Comparison of ENCODE assay signal across 21 cellular contexts in genomic region chr12:52253391-52254179, GRCh38. TPM values are rescaled to one million over a fixed set of nuclear protein-coding genes. Genes with fewer than 3 reads are reported as not detected.
"Had no signal": no experiment of that assay in that cellular context is flagged by ENCODE, and none has a peak within 500 bp of the region (broad histone marks: within the 10 kb centered on the region; RNA-seq: fewer than 3 reads in every experiment).

No MANE protein-coding gene starts in this region.

- H3K4me3 Mint-ChIP-seq: activated B cell treated with CpG ODN at 0.5 μM for 24 hours; activated T-helper 17 cell treated with anti-CD3 and anti-CD28 coated beads, Interleukin-2, amount 50 U/mL, for 72 hours; brain; central memory CD8-positive, alpha-beta T cell had no signal

- H3K27ac ChIP-seq: coronary artery, tibial artery had no signal

- H3K9me3 Mint-ChIP-seq: activated B cell treated with CpG ODN at 0.5 μM for 24 hours; activated T-helper 17 cell treated with anti-CD3 and anti-CD28 coated beads, Interleukin-2, amount 50 U/mL, for 72 hours; central memory CD8-positive, alpha-beta T cell; nephron progenitor cell had no signal

- H3K9me3 ChIP-seq: tibial artery had no signal

- H3K27ac Mint-ChIP-seq: activated B cell treated with CpG ODN at 0.5 μM for 24 hours; activated T-helper 17 cell treated with anti-CD3 and anti-CD28 coated beads, Interleukin-2, amount 50 U/mL, for 72 hours; brain; nephron progenitor cell; progenitor cell of endocrine pancreas had no signal

- DNase-seq: activated B cell treated with CpG ODN at 0.5 μM for 24 hours; activated CD4-positive, alpha-beta T cell treated with anti-CD3 and anti-CD28 coated beads for 48 hours; activated naive CD4-positive, alpha-beta T cell; activated T-cell treated with anti-CD3 and anti-CD28 coated beads for 4 hours; anterior cingulate cortex; hypothalamus; islet precursor cell; nephron progenitor cell; occipital lobe; stimulated activated naive CD8-positive, alpha-beta T cell treated with anti-CD3 and anti-CD28 coated beads, Interleukin-15, Interleukin-2, amounts not matched to agents 100 U/mL and 50 U/mL, for 24 hours; substantia nigra had no signal

- H3K4me3 ChIP-seq: coronary artery, tibial artery had no signal

- H3K36me3 Mint-ChIP-seq: brain had no signal

- H3K4me1 Mint-ChIP-seq: activated B cell treated with CpG ODN at 0.5 μM for 24 hours had no signal

- H3K36me3 ChIP-seq: tibial artery had no signal

- ATAC-seq: activated T-helper 17 cell treated with anti-CD3 and anti-CD28 coated beads, Interleukin-2, amount 50 U/mL, for 72 hours; stimulated activated naive CD8-positive, alpha-beta T cell treated with anti-CD3 and anti-CD28 coated beads, Interleukin-15, Interleukin-2, amounts not matched to agents 100 U/mL and 50 U/mL, for 24 hours had no signal

RNA-seq across cellular contexts. Expression of gene KRT7, which starts 20.5 kb away (rescaled TPM):
- total RNA-seq: frontal cortex, occipital lobe, skeletal muscle tissue had no signal

RNA-seq across cellular contexts. Expression of gene KRT86, which starts 20.9 kb away (rescaled TPM):
- total RNA-seq: activated B cell treated with CpG ODN at 0.5 μM for 24 hours, lung microvascular endothelial cell, progenitor cell of endocrine pancreas, urinary bladder had no signal

RNA-seq across cellular contexts. Expression of gene KRT81, which starts 37.7 kb away (rescaled TPM):
- total RNA-seq: activated B cell treated with CpG ODN at 0.5 μM for 24 hours; activated T-helper 17 cell treated with anti-CD3 and anti-CD28 coated beads, Interleukin-2, amount 50 U/mL, for 72 hours; frontal cortex; lung microvascular endothelial cell; occipital lobe; progenitor cell of endocrine pancreas; skeletal muscle tissue; urinary bladder had no signal
- polyA plus RNA-seq: urinary bladder had no signal
